ENCODE assay signal across 8 cellular contexts in genomic region chr12:57941165-57941894, GRCh38. TPM values are rescaled to one million over a fixed set of nuclear protein-coding genes. Genes with fewer than 3 reads are reported as not detected.
DNase-seq lines count a peak whose midpoint lies in the region; ATAC-seq and TF ChIP-seq lines count a peak whose summit lies in the region.

A gene with protein sequence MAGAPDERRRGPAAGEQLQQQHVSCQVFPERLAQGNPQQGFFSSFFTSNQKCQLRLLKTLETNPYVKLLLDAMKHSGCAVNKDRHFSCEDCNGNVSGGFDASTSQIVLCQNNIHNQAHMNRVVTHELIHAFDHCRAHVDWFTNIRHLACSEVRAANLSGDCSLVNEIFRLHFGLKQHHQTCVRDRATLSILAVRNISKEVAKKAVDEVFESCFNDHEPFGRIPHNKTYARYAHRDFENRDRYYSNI (plus strand): TSS chr12:57941567. CDS start chr12:57941702, 135 bp downstream.

- peak; percentile 91 for DNase-seq in GM12864 (ENCODE audit: low read depth)
- DNase-seq in NCI-H1105 treated with DMSO at 0.1 percent for 48 hours (lab: John Stamatoyannopoulos, UW), result peak; percentile 76
- DNase-seq in SKM-1 treated with dmso at 0.1 percent for 144 hours (lab: John Stamatoyannopoulos, UW; ENCODE audit: unreplicated experiment), result peak; percentile 82
- peak; percentile 86 for DNase-seq in activated naive CD8-positive, alpha-beta T cell treated with anti-CD3 and anti-CD28 coated beads for 36 hours
- DNase-seq in Right ventricle myocardium inferior (ENCODE audit: missing footprints), result peak; percentile 97
- peak; percentile 91 to 94 (median 93) for DNase-seq in ovary
- peak; percentile 93 to 95 for DNase-seq in thyroid gland

- H3K36me3 ChIP-seq in ovary (no peaks in the 10 kb centered on the region), thyroid gland (no peaks in the 10 kb centered on the region)

- peak within 1 kb of the TSS; percentile 92 for H3K4me3 Mint-ChIP-seq in activated naive CD8-positive, alpha-beta T cell treated with anti-CD3 and anti-CD28 coated beads for 36 hours

- ATAC-seq in HG02678 (IDR thresholded peaks at IDR 0.05; ENCODE audit: unreplicated experiment) (peak; percentile 83), Right ventricle myocardium inferior (peak; percentile 93)

- H3K4me1 ChIP-seq in ovary (ENCODE audit: insufficient read depth) (peaks cover 2% of the 10 kb centered on the region), thyroid gland (peaks cover 3 to 11% of the 10 kb centered on the region in 2 donors)

- TF ChIP-seq POLR2A in ovary (IDR thresholded peaks at IDR 0.05) (peak; percentile 87), thyroid gland (IDR thresholded peaks at IDR 0.05) (peak; percentile 60 to 94)

- H3K27ac Mint-ChIP-seq in activated naive CD8-positive, alpha-beta T cell treated with anti-CD3 and anti-CD28 coated beads for 36 hours, result peak within 1 kb of the TSS; percentile 92

- H3K9me3 ChIP-seq in ovary, result no peaks in the 10 kb centered on the region
- H3K9me3 ChIP-seq in thyroid gland, result no peaks in the 10 kb centered on the region

- H3K4me3 ChIP-seq in GM12864 (ENCODE audit: low read depth, low read length) (peak within 1 kb of the TSS; percentile 72), ovary (peak within 1 kb of the TSS; percentile 63), thyroid gland (replicated peaks in 1 of 3) (peak within 1 kb of the TSS; percentile 43 to 72 (median 71))

- H3K36me3 Mint-ChIP-seq in activated naive CD8-positive, alpha-beta T cell treated with anti-CD3 and anti-CD28 coated beads for 36 hours, result peaks cover 3% of the 10 kb centered on the region

- intact Hi-C loops in Right ventricle myocardium inferior (cut with DNase I), result no loop called here
- intact Hi-C loops in ovary (cut with DNase I), result no loop called here
- intact Hi-C loops in thyroid gland (cut with DNase I), result no loop called here

- no peak for TF ChIP-seq CTCF in GM12864 (IDR thresholded peaks at IDR 0.05; ENCODE audit: low read depth, low read length, missing control alignments)
- no peak for TF ChIP-seq CTCF in ovary (IDR thresholded peaks at IDR 0.05)
- TF ChIP-seq CTCF in thyroid gland (IDR thresholded peaks at IDR 0.05), result no peak

- H3K27ac ChIP-seq in ovary (peak within 1 kb of the TSS; percentile 46 to 72), thyroid gland (peak within 1 kb of the TSS; percentile 58 to 87 (median 74))

- H3K27me3 ChIP-seq in ovary (no peaks in the 10 kb centered on the region), thyroid gland (no peaks in the 10 kb centered on the region)

- H3K27me3 Mint-ChIP-seq in activated naive CD8-positive, alpha-beta T cell treated with anti-CD3 and anti-CD28 coated beads for 36 hours, result no peaks in the 10 kb centered on the region

- H3K4me1 Mint-ChIP-seq in activated naive CD8-positive, alpha-beta T cell treated with anti-CD3 and anti-CD28 coated beads for 36 hours, result peaks cover 41% of the 10 kb centered on the region

- H3K9me3 Mint-ChIP-seq in activated naive CD8-positive, alpha-beta T cell treated with anti-CD3 and anti-CD28 coated beads for 36 hours, result no peaks in the 10 kb centered on the region

- no peak for TF ChIP-seq EP300 in ovary (IDR thresholded peaks at IDR 0.05)

- 0 to 1% (median 1%) methylated on average over 46 to 55 of the region's 55 CpGs for WGBS in ovary, 3 donors
- 1 to 2% methylated on average over 15 to 25 of the region's 55 CpGs for WGBS in thyroid gland, 2 donors

RNA-seq across cellular contexts. Expression of the gene that starts here (rescaled TPM):
- 10 to 100 TPM; 13.2 to 13.8 TPM for total RNA-seq in activated naive CD8-positive, alpha-beta T cell treated with anti-CD3 and anti-CD28 coated beads for 36 hours
- total RNA-seq in Right ventricle myocardium inferior (8.2 TPM), ovary (1 to 10 TPM; 2.7 to 5.5 (median 5.1) TPM), thyroid gland (10 to 100 TPM in 3 of 4 donors, 1 to 10 TPM in 1; 1.9 to 13.4 (median 11.1) TPM)
- 1 to 10 TPM; 3.6 to 4.0 TPM for polyA plus RNA-seq in ovary

Comparison
In these comparisons a context has a peak if more than half of its experiments do, and no peak if none do; other contexts are left out.
1. Peak in every context shown above with its lines: DNase-seq, ATAC-seq, H3K4me3 ChIP-seq and H3K27ac ChIP-seq.